8 cellular contexts compared by ENCODE assay signal in the genomic region with DNA sequence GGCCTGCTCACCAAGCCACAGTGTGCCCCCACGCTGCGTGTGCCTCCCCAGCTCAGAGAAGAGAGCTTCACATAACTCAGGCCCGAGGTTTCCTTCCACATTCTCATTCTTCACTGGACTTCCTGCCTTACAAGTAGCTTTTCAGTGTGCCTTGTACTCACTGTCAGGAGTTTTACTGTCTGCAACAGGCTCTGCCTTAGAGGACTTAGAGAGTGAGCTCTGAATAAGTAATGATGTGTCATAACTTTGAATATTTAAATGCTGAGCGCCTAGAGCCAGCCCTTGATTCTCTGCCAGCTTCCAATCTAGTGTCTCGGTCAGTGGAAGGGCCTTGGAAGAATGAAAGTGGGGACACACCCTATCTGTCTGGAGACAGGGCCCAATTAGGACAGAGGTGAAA. TPM values are rescaled to one million over a fixed set of nuclear protein-coding genes. Genes with fewer than 3 reads are reported as not detected.
A peak's percentile ranks its signal among the peaks of the same experiment; 100 is the strongest.
DNase-seq lines count a peak whose midpoint lies in the region; ATAC-seq and TF ChIP-seq lines count a peak whose summit lies in the region.
"Had no signal": no experiment of that assay in that cellular context is flagged by ENCODE, and none has a peak within 500 bp of the region (broad histone marks: within the 10 kb centered on the region; RNA-seq: fewer than 3 reads in every experiment).

No MANE protein-coding gene starts in this region.

- no peaks in the 10 kb centered on the region for H3K79me2 ChIP-seq in KMS-11 (ENCODE audit: insufficient read depth, low read depth)

- H3K4me1 Mint-ChIP-seq in mesothelial cell of epicardium, result peaks cover 39% of the 10 kb centered on the region
- no peaks in the 10 kb centered on the region for H3K4me1 Mint-ChIP-seq in stimulated activated memory B cell treated with anti-CD40 and anti-IgM and Interleukin-4, amounts not matched to agents 10 μg/mL and 1 μg/mL and 100 μg/mL, for 72 hours

- H3K4me1 ChIP-seq in KMS-11 (ENCODE audit: low read depth, poor library complexity, severe bottlenecking) (peaks cover 14% of the 10 kb centered on the region), urinary bladder (ENCODE audit: insufficient read depth) (no peaks in the 10 kb centered on the region)

- H3K4me3 Mint-ChIP-seq in mesothelial cell of epicardium, result no peak overlapping the region
- no peak overlapping the region for H3K4me3 Mint-ChIP-seq in stimulated activated memory B cell treated with anti-CD40 and anti-IgM and Interleukin-4, amounts not matched to agents 10 μg/mL and 1 μg/mL and 100 μg/mL, for 72 hours

- no peak for ATAC-seq in stimulated activated memory B cell treated with anti-CD40 and anti-IgM and Interleukin-4, amounts not matched to agents 10 μg/mL and 1 μg/mL and 100 μg/mL, for 72 hours

- H3K27ac ChIP-seq in KMS-11 (peak overlapping the region; percentile 8; the same call in 1 of the 2 replicates), urinary bladder (ENCODE audit: low read depth) (peak overlapping the region; percentile 28)

- H3K36me3 Mint-ChIP-seq in mesothelial cell of epicardium, result peaks cover 35% of the 10 kb centered on the region
- H3K36me3 Mint-ChIP-seq in stimulated activated memory B cell treated with anti-CD40 and anti-IgM and Interleukin-4, amounts not matched to agents 10 μg/mL and 1 μg/mL and 100 μg/mL, for 72 hours, result no peaks in the 10 kb centered on the region

- no peaks in the 10 kb centered on the region for H4K20me1 ChIP-seq in KMS-11 (ENCODE audit: insufficient read depth)

- WGBS in urinary bladder, result 27% methylated on average over 5 of the region's 5 CpGs

- no peaks in the 10 kb centered on the region; the same call in 1 of the 2 replicates for H3K36me3 ChIP-seq in KMS-11 (ENCODE audit: insufficient read depth)
- H3K36me3 ChIP-seq in urinary bladder (ENCODE audit: insufficient read depth), result no peaks in the 10 kb centered on the region

- H2AFZ ChIP-seq in KMS-11 (ENCODE audit: low read depth), result no peak overlapping the region

- no peak overlapping the region for H3K4me2 ChIP-seq in KMS-11

- peak; percentile 58 for DNase-seq in dermis blood vessel endothelial cell
- no peak for DNase-seq in mesothelial cell of epicardium (ENCODE audit: low spot score in 2 of 2, unreplicated experiment in 2 of 2)
- no peak for DNase-seq in activated effector memory CD4-positive, alpha-beta T cell treated with anti-CD3 and anti-CD28 coated beads, Interleukin-2, amount 50 U/mL, for 16 hours
- no peak for DNase-seq in stimulated activated CD4-positive, alpha-beta T cell treated with anti-CD3 and anti-CD28 coated beads, Interleukin-15, amount 100 ng/mL, for 24 hours
- DNase-seq: SIG-M5 had no signal

- H3K27me3 ChIP-seq in KMS-11 (ENCODE audit: insufficient read depth, low read depth), result no peaks in the 10 kb centered on the region

- no peak overlapping the region for H3K9ac ChIP-seq in KMS-11

- peak overlapping the region; percentile 82 for H3K27ac Mint-ChIP-seq in mesothelial cell of epicardium
- no peak overlapping the region for H3K27ac Mint-ChIP-seq in stimulated activated memory B cell treated with anti-CD40 and anti-IgM and Interleukin-4, amounts not matched to agents 10 μg/mL and 1 μg/mL and 100 μg/mL, for 72 hours

- H3K27me3 Mint-ChIP-seq in mesothelial cell of epicardium (ENCODE audit: low read depth), result no peaks in the 10 kb centered on the region
- peaks cover 23% of the 10 kb centered on the region for H3K27me3 Mint-ChIP-seq in stimulated activated memory B cell treated with anti-CD40 and anti-IgM and Interleukin-4, amounts not matched to agents 10 μg/mL and 1 μg/mL and 100 μg/mL, for 72 hours

- H3K4me3 ChIP-seq in KMS-11 (IDR thresholded peaks at IDR 0.05; ENCODE audit: insufficient read depth, low read depth, low read length) (no peak overlapping the region), urinary bladder (ENCODE audit: low read depth, low read length) (no peak overlapping the region)

- TF ChIP-seq CTCF in KMS-11 (conservative IDR thresholded peaks at IDR 0.05; ENCODE audit: low read depth, low read length) (no peak), mesothelial cell of epicardium (IDR thresholded peaks at IDR 0.05; ENCODE audit: unreplicated experiment) (no peak)

- H3K9me3 Mint-ChIP-seq in mesothelial cell of epicardium, result no peaks in the 10 kb centered on the region
- H3K9me3 Mint-ChIP-seq in stimulated activated memory B cell treated with anti-CD40 and anti-IgM and Interleukin-4, amounts not matched to agents 10 μg/mL and 1 μg/mL and 100 μg/mL, for 72 hours, result no peaks in the 10 kb centered on the region

RNA-seq across cellular contexts. Expression of a gene that starts 41.8 kb away (rescaled TPM):
- total RNA-seq in dermis blood vessel endothelial cell (86.6 and 107 TPM in 2 replicates), mesothelial cell of epicardium (63.3 to 71.4 TPM (median 64.7 TPM) in 3 replicates), urinary bladder (32.9 TPM)
- 77.2 TPM for polyA plus RNA-seq in urinary bladder
